9 cellular contexts compared by ENCODE assay signal in genomic region chr3:99872633-99873254, GRCh38. TPM values are rescaled to one million over a fixed set of nuclear protein-coding genes. Genes with fewer than 3 reads are reported as not detected.
DNase-seq lines count a peak whose midpoint lies in the region; ATAC-seq, FAIRE-seq and TF ChIP-seq lines count a peak whose summit lies in the region.
"Had no signal": no experiment of that assay in that cellular context is flagged by ENCODE, and none has a peak within 500 bp of the region (broad histone marks: within the 10 kb centered on the region; RNA-seq: fewer than 3 reads in every experiment).

No MANE protein-coding gene starts in this region.

- TF ChIP-seq POLR2A in K562 (conservative IDR thresholded peaks at IDR 0.05) = no peak
- no peak for TF ChIP-seq POLR2A in adrenal gland (IDR thresholded peaks at IDR 0.05)

- POLR2A ChIA-PET in activated CD4-positive, alpha-beta T cell treated with anti-CD3 and anti-CD28 coated beads for 36 hours (lab: Charles Lee) = no interaction called here
- POLR2A ChIA-PET in K562 (lab: Yijun Ruan, JAX) = no interaction called here

- in situ Hi-C loops in K562 (cut with MboI) = no loop called here

- H3K79me2 ChIP-seq in K562 (ENCODE audit: control insufficient read depth, insufficient read depth, low read length) = peaks cover 71% of the 10 kb centered on the region

- H3K4me2 ChIP-seq in K562 (ENCODE audit: insufficient read depth, low read length) = peak overlapping the region; percentile 23

- TF ChIP-seq CTCF in K562 (IDR thresholded peaks at IDR 0.05 in 2 of 3, conservative IDR thresholded peaks at IDR 0.05 in 1 of 3; ENCODE audit: insufficient read depth in 2 of 3, low read depth in 1 of 3, low read length in 3 of 3) (no peak), adrenal gland (IDR thresholded peaks at IDR 0.05) (no peak)

- peaks cover 3% of the 10 kb centered on the region for H3K36me3 Mint-ChIP-seq in activated CD4-positive, alpha-beta T cell treated with anti-CD3 and anti-CD28 coated beads for 36 hours (ENCODE audit: low read depth)
- peaks cover 0 to 3% of the 10 kb centered on the region in 2 donors for H3K36me3 Mint-ChIP-seq in stimulated activated naive B cell treated with anti-CD40 and anti-IgM and Interleukin-4, amounts not matched to agents 10 μg/mL and 1 μg/mL and 100 μg/mL, for 72 hours

- H3K9me3 ChIP-seq in K562 (replicated peaks; ENCODE audit: control insufficient read depth, insufficient read depth, low read depth, low read length) (no peaks in the 10 kb centered on the region), adrenal gland (replicated peaks in 1 of 3) (no peaks in the 10 kb centered on the region)

- DNase-seq in activated CD4-positive, alpha-beta T cell treated with anti-CD3 and anti-CD28 coated beads for 36 hours = peak; percentile 46
- no peak for DNase-seq in activated CD4-positive, alpha-beta T cell treated with anti-CD3 and anti-CD28 coated beads for 4 hours
- peak in 2 of 4 experiments; percentile 6 to 25 for DNase-seq in K562 (ENCODE audit: extremely low read depth in 1 of 4, low spot score in 3 of 4)
- DNase-seq in stimulated activated naive B cell treated with anti-CD40 and anti-IgM and Interleukin-4, amounts not matched to agents 10 μg/mL and 1 μg/mL and 100 μg/mL, for 72 hours = no peak
- no peak for DNase-seq in OCI-M2 (lab: John Stamatoyannopoulos, UW; ENCODE audit: unreplicated experiment)
- no peak for DNase-seq in NCI-H345 treated with DMSO at 0.1 percent for 48 hours (lab: John Stamatoyannopoulos, UW; ENCODE audit: unreplicated experiment)
- no peak for DNase-seq in adrenal gland

- no TSS peak for BruUV-seq in K562 (replicated peaks; lab: Mats Ljungman, UMichigan)

- no peak overlapping the region for H2AFZ ChIP-seq in K562 (ENCODE audit: low read depth, low read length)

- CTCF ChIA-PET in activated CD4-positive, alpha-beta T cell treated with anti-CD3 and anti-CD28 coated beads for 36 hours (lab: Charles Lee) = no interaction called here
- CTCF ChIA-PET in K562 (lab: Yijun Ruan, JAX; ENCODE audit: low intra/inter-chr PET ratio) = interaction anchor here (0.6 kb wide), 1 partner anchor 50 kb away, joined by 4 read pairs; no protein-coding TSS in a partner anchor

- peaks cover 10 to 30% of the 10 kb centered on the region in 2 experiments; a peak in 4 of 5 replicates for H3K4me1 ChIP-seq in K562 (replicated peaks in 1 of 2; ENCODE audit: control insufficient read depth in 2 of 2, insufficient read depth in 2 of 2, low read length in 2 of 2)
- peaks cover 20 to 67% of the 10 kb centered on the region in 2 donors for H3K4me1 ChIP-seq in adrenal gland (replicated peaks in 1 of 2)

- no peaks in the 10 kb centered on the region for H3K9me3 Mint-ChIP-seq in activated CD4-positive, alpha-beta T cell treated with anti-CD3 and anti-CD28 coated beads for 36 hours (ENCODE audit: low read depth)
- H3K9me3 Mint-ChIP-seq in stimulated activated naive B cell treated with anti-CD40 and anti-IgM and Interleukin-4, amounts not matched to agents 10 μg/mL and 1 μg/mL and 100 μg/mL, for 72 hours = no peaks in the 10 kb centered on the region

- TF ChIP-seq EP300 in K562 (IDR thresholded peaks at IDR 0.05; ENCODE audit: low read length) = no peak

- 3% methylated on average over 3 of the region's 3 CpGs for WGBS in K562 (ENCODE audit: insufficient coverage, low coverage, missing lambda C conversion rate)
- 39 to 55% (median 49%) methylated on average over 3 of the region's 3 CpGs for WGBS in adrenal gland, 4 donors

- intact Hi-C loops in activated CD4-positive, alpha-beta T cell treated with anti-CD3 and anti-CD28 coated beads for 36 hours (cut with DNase I, micrococcal nuclease) = loop anchor here in 1 of 2 experiments (2.0 kb wide), 1 partner anchor 16 kb away; no protein-coding TSS in a partner anchor
- intact Hi-C loops in K562 (cut with micrococcal nuclease) (no loop called here), adrenal gland (cut with DNase I) (no loop called here)

- H3K27me3 ChIP-seq in K562 (ENCODE audit: control insufficient read depth in 2 of 2, insufficient read depth in 2 of 2, low read length in 2 of 2) = no peaks in the 10 kb centered on the region
- no peaks in the 10 kb centered on the region for H3K27me3 ChIP-seq in adrenal gland

- H3K4me3 ChIP-seq in K562 (no peak overlapping the region), adrenal gland (peak overlapping the region in 1 of 4 donors; percentile 66)

- no peaks in the 10 kb centered on the region for H3K9me1 ChIP-seq in K562 (ENCODE audit: control insufficient read depth, insufficient read depth, low read length)

- peak; percentile 43 for ATAC-seq in activated CD4-positive, alpha-beta T cell treated with anti-CD3 and anti-CD28 coated beads for 36 hours
- ATAC-seq in HG03045 (IDR thresholded peaks at IDR 0.05; ENCODE audit: unreplicated experiment) (peak; percentile 55), K562 (peak; percentile 2; the same call in 2 of the 3 replicates)
- ATAC-seq in stimulated activated naive B cell treated with anti-CD40 and anti-IgM and Interleukin-4, amounts not matched to agents 10 μg/mL and 1 μg/mL and 100 μg/mL, for 72 hours (replicated peaks) = peak; percentile 59 to 72

- no peak for FAIRE-seq in K562 (lab: Jason Lieb, UNC)

- H3K4me1 Mint-ChIP-seq in activated CD4-positive, alpha-beta T cell treated with anti-CD3 and anti-CD28 coated beads for 36 hours = peaks cover 25% of the 10 kb centered on the region
- peaks cover 15 to 42% of the 10 kb centered on the region in 2 donors for H3K4me1 Mint-ChIP-seq in stimulated activated naive B cell treated with anti-CD40 and anti-IgM and Interleukin-4, amounts not matched to agents 10 μg/mL and 1 μg/mL and 100 μg/mL, for 72 hours

- no peaks in the 10 kb centered on the region for H4K20me1 ChIP-seq in K562 (replicated peaks; ENCODE audit: control insufficient read depth, insufficient read depth, low read length)

- peaks cover 4% of the 10 kb centered on the region for H3K27me3 Mint-ChIP-seq in activated CD4-positive, alpha-beta T cell treated with anti-CD3 and anti-CD28 coated beads for 36 hours
- H3K27me3 Mint-ChIP-seq in stimulated activated naive B cell treated with anti-CD40 and anti-IgM and Interleukin-4, amounts not matched to agents 10 μg/mL and 1 μg/mL and 100 μg/mL, for 72 hours = no peaks in the 10 kb centered on the region
- H3K27me3 Mint-ChIP-seq: B cell had no signal

- TF ChIP-seq RAD21 in K562 (CRISPR knock-in tag; conservative IDR thresholded peaks at IDR 0.05 in 1 of 2, IDR thresholded peaks at IDR 0.05 in 1 of 2) = no peak

- H3K36me3 ChIP-seq in K562 (ENCODE audit: control insufficient read depth, insufficient read depth, low read length) (no peaks in the 10 kb centered on the region; the same call in 2 of the 3 replicates), adrenal gland (replicated peaks in 1 of 2) (no peaks in the 10 kb centered on the region)

- H3K27ac ChIP-seq in K562 (ENCODE audit: extremely low read depth, low read depth, low read length) = peak overlapping the region; percentile 64
- H3K27ac ChIP-seq in adrenal gland = peak overlapping the region in 1 of 5 donors; percentile 24

- no peak overlapping the region for H3K27ac Mint-ChIP-seq in activated CD4-positive, alpha-beta T cell treated with anti-CD3 and anti-CD28 coated beads for 36 hours
- H3K27ac Mint-ChIP-seq in stimulated activated naive B cell treated with anti-CD40 and anti-IgM and Interleukin-4, amounts not matched to agents 10 μg/mL and 1 μg/mL and 100 μg/mL, for 72 hours = no peak overlapping the region
- H3K27ac Mint-ChIP-seq: B cell had no signal

- H3K4me3 Mint-ChIP-seq in activated CD4-positive, alpha-beta T cell treated with anti-CD3 and anti-CD28 coated beads for 36 hours = no peak overlapping the region
- peak overlapping the region in 1 of 2 donors; percentile 47 for H3K4me3 Mint-ChIP-seq in stimulated activated naive B cell treated with anti-CD40 and anti-IgM and Interleukin-4, amounts not matched to agents 10 μg/mL and 1 μg/mL and 100 μg/mL, for 72 hours
- H3K4me3 Mint-ChIP-seq: B cell had no signal

- H3K9ac ChIP-seq in K562 (ENCODE audit: insufficient read depth in 1 of 2, low read depth in 2 of 2, low read length in 2 of 2) = no peak overlapping the region

TF ChIP-seq in K562, 482 proteins besides CTCF, POLR2A, EP300 and RAD21 (continues in another document):
- 0 out of 2 replicates have a peak, but pooled peaks have one; percentile 8 for TF ChIP-seq SMARCE1 (IDR thresholded peaks at IDR 0.05)

RNA-seq across cellular contexts. Expression of gene CMSS1, which starts 55.1 kb away (rescaled TPM):
- 10 to 100 TPM; 94.0 to 96.3 TPM for total RNA-seq in activated CD4-positive, alpha-beta T cell treated with anti-CD3 and anti-CD28 coated beads for 36 hours
- total RNA-seq in K562 (2011; cell fraction: chromatin; rRNA removed; ENCODE audit: low replicate concordance) = 6.1 and 22.5 TPM in 2 replicates
- total RNA-seq in K562 (2011; cell fraction: nucleolus; rRNA removed) = 5.5 and 6.3 TPM in 2 replicates
- total RNA-seq in K562 (2011; cell fraction: nucleoplasm; rRNA removed) = 17.7 and 42.3 TPM in 2 replicates
- total RNA-seq in K562 (2014; rRNA removed) (39.6 and 46.9 TPM in 2 replicates), K562 (2014; rRNA removed; fragmentation: Illumina TruSeq; extraction: Trizol) (85.3 and 86.3 TPM in 2 replicates), K562 (2015; rRNA removed; fragmentation: Illumina TruSeq; extraction: Trizol) (55.2 and 62.4 TPM in 2 replicates), K562 (2021) (75.7 and 78.7 TPM in 2 replicates), adrenal gland (10 to 100 TPM; 16.2 to 48.6 (median 27.4) TPM)
- polyA plus RNA-seq in K562 (2011; rRNA removed) (40.2 and 56.1 TPM in 2 replicates), K562 (2014; fragmentation: Illumina TruSeq; extraction: Trizol) (58.4 and 72.3 TPM in 2 replicates), K562 (2014; fragmentation: Nextera tagmentation; extraction: Ambion mirVana) (100 to 1,000 TPM in 1 of 2 experiments, 10 to 100 TPM in 1; 73.0 to 109 TPM), K562 (2014; rRNA removed) (50.6 and 63.8 TPM in 2 replicates), adrenal gland (10 to 100 TPM; 31.0 to 75.6 (median 31.9) TPM)
- polyA plus RNA-seq in K562 (2011; cell fraction: cytosol; rRNA removed) = 9.6 and 11.7 TPM in 2 replicates
- polyA plus RNA-seq in K562 (2011; cell fraction: nucleus; rRNA removed) = 9.8 and 11.2 TPM in 2 replicates
- 52.3 and 62.0 TPM in 2 replicates for polyA plus RNA-seq in K562 (2012)
- 21.4 and 25.6 TPM in 2 replicates for polyA minus RNA-seq in K562 (2011; rRNA and poly(A)+ RNA removed)
- polyA minus RNA-seq in K562 (2011; cell fraction: cytosol; rRNA and poly(A)+ RNA removed) = 23.0 and 36.2 TPM in 2 replicates
- polyA minus RNA-seq in K562 (2011; cell fraction: nucleus; rRNA and poly(A)+ RNA removed) = 11.2 and 12.4 TPM in 2 replicates

Comparison
In these comparisons a context has a peak if more than half of its experiments do, and no peak if none do; other contexts are left out.
1. ATAC-seq: peak in every context shown above with its lines; median percentile 66 in stimulated activated naive B cell treated with anti-CD40 and anti-IgM and Interleukin-4, amounts not matched to agents 10 μg/mL and 1 μg/mL and 100 μg/mL, for 72 hours; 55 in HG03045; 43 in activated CD4-positive, alpha-beta T cell treated with anti-CD3 and anti-CD28 coated beads for 36 hours; 2 in K562.